1 cellular context compared by ENCODE assay signal in genomic region chr5:53481887-53482716, GRCh38.
TF ChIP-seq lines count a peak whose summit lies in the region.

No MANE protein-coding gene starts in this region.

TF ChIP-seq in HEK293, 187 proteins besides CTCF, POLR2A, EP300 and RAD21 (continued from another document):
- TF ChIP-seq REPIN1 (tag by site-specific recombination; IDR thresholded peaks at IDR 0.05; ENCODE audit: low read depth) = no peak
- TF ChIP-seq, protein P1, sequence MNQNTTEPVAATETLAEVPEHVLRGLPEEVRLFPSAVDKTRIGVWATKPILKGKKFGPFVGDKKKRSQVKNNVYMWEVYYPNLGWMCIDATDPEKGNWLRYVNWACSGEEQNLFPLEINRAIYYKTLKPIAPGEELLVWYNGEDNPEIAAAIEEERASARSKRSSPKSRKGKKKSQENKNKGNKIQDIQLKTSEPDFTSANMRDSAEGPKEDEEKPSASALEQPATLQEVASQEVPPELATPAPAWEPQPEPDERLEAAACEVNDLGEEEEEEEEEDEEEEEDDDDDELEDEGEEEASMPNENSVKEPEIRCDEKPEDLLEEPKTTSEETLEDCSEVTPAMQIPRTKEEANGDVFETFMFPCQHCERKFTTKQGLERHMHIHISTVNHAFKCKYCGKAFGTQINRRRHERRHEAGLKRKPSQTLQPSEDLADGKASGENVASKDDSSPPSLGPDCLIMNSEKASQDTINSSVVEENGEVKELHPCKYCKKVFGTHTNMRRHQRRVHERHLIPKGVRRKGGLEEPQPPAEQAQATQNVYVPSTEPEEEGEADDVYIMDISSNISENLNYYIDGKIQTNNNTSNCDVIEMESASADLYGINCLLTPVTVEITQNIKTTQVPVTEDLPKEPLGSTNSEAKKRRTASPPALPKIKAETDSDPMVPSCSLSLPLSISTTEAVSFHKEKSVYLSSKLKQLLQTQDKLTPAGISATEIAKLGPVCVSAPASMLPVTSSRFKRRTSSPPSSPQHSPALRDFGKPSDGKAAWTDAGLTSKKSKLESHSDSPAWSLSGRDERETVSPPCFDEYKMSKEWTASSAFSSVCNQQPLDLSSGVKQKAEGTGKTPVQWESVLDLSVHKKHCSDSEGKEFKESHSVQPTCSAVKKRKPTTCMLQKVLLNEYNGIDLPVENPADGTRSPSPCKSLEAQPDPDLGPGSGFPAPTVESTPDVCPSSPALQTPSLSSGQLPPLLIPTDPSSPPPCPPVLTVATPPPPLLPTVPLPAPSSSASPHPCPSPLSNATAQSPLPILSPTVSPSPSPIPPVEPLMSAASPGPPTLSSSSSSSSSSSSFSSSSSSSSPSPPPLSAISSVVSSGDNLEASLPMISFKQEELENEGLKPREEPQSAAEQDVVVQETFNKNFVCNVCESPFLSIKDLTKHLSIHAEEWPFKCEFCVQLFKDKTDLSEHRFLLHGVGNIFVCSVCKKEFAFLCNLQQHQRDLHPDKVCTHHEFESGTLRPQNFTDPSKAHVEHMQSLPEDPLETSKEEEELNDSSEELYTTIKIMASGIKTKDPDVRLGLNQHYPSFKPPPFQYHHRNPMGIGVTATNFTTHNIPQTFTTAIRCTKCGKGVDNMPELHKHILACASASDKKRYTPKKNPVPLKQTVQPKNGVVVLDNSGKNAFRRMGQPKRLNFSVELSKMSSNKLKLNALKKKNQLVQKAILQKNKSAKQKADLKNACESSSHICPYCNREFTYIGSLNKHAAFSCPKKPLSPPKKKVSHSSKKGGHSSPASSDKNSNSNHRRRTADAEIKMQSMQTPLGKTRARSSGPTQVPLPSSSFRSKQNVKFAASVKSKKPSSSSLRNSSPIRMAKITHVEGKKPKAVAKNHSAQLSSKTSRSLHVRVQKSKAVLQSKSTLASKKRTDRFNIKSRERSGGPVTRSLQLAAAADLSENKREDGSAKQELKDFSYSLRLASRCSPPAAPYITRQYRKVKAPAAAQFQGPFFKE (tag by site-specific recombination; IDR thresholded peaks at IDR 0.05; ENCODE audit: borderline replicate concordance) = no peak
- no peak for TF ChIP-seq ZNF624 (tag by site-specific recombination; IDR thresholded peaks at IDR 0.05)
- TF ChIP-seq, protein P2, sequence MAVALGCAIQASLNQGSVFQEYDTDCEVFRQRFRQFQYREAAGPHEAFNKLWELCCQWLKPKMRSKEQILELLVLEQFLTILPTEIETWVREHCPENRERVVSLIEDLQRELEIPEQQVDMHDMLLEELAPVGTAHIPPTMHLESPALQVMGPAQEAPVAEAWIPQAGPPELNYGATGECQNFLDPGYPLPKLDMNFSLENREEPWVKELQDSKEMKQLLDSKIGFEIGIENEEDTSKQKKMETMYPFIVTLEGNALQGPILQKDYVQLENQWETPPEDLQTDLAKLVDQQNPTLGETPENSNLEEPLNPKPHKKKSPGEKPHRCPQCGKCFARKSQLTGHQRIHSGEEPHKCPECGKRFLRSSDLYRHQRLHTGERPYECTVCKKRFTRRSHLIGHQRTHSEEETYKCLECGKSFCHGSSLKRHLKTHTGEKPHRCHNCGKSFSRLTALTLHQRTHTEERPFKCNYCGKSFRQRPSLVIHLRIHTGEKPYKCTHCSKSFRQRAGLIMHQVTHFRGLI (tag by site-specific recombination; IDR thresholded peaks at IDR 0.05) = no peak
- no peak for TF ChIP-seq BCL11B (tag by site-specific recombination; IDR thresholded peaks at IDR 0.05; ENCODE audit: low read depth)
- no peak for TF ChIP-seq ZNF426 (tag by site-specific recombination; IDR thresholded peaks at IDR 0.05)
- no peak for TF ChIP-seq ZNF610 (tag by site-specific recombination; IDR thresholded peaks at IDR 0.05; ENCODE audit: borderline replicate concordance)
- TF ChIP-seq ZNF324 (tag by site-specific recombination; IDR thresholded peaks at IDR 0.05) = no peak
- TF ChIP-seq ZNF146 (tag by site-specific recombination; IDR thresholded peaks at IDR 0.05) = no peak
- TF ChIP-seq ZNF335 (tag by site-specific recombination; conservative IDR thresholded peaks at IDR 0.05) = peak; percentile 66
- TF ChIP-seq HOXA7 (CRISPR knock-in tag; IDR thresholded peaks at IDR 0.05; ENCODE audit: borderline replicate concordance) = no peak
- TF ChIP-seq ZNF837 (tag by site-specific recombination; IDR thresholded peaks at IDR 0.05) = no peak
- peak; percentile 45 for TF ChIP-seq EGR2 (tag by site-specific recombination; IDR thresholded peaks at IDR 0.05; ENCODE audit: low read depth)
- no peak for TF ChIP-seq ZNF677 (tag by site-specific recombination; IDR thresholded peaks at IDR 0.05)
- peak; percentile 95 for TF ChIP-seq ZNF366 (tag by site-specific recombination; conservative IDR thresholded peaks at IDR 0.05)
- no peak for TF ChIP-seq ZNF341 (tag by site-specific recombination; IDR thresholded peaks at IDR 0.05; ENCODE audit: low read depth)
- no peak for TF ChIP-seq ZNF621 (tag by site-specific recombination; IDR thresholded peaks at IDR 0.05)
- no peak for TF ChIP-seq ZNF530 (tag by site-specific recombination; IDR thresholded peaks at IDR 0.05; ENCODE audit: low read depth)
- no peak for TF ChIP-seq ZNF488 (tag by site-specific recombination; IDR thresholded peaks at IDR 0.05)
- TF ChIP-seq ZNF792 (tag by site-specific recombination; IDR thresholded peaks at IDR 0.05) = no peak
- TF ChIP-seq ZNF133 (tag by site-specific recombination; IDR thresholded peaks at IDR 0.05) = no peak
- TF ChIP-seq ZNF561 (tag by site-specific recombination; IDR thresholded peaks at IDR 0.05; ENCODE audit: borderline replicate concordance) = no peak; the same call in 1 of the 2 replicates
- TF ChIP-seq, protein P3, sequence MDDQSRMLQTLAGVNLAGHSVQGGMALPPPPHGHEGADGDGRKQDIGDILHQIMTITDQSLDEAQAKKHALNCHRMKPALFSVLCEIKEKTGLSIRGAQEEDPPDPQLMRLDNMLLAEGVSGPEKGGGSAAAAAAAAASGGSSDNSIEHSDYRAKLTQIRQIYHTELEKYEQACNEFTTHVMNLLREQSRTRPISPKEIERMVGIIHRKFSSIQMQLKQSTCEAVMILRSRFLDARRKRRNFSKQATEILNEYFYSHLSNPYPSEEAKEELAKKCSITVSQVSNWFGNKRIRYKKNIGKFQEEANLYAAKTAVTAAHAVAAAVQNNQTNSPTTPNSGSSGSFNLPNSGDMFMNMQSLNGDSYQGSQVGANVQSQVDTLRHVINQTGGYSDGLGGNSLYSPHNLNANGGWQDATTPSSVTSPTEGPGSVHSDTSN (CRISPR knock-in tag; IDR thresholded peaks at IDR 0.05) = no peak
- no peak for TF ChIP-seq ZNF707 (tag by site-specific recombination; IDR thresholded peaks at IDR 0.05)
- TF ChIP-seq ZBTB11 (tag by site-specific recombination; conservative IDR thresholded peaks at IDR 0.05; ENCODE audit: low read depth) = 0 out of 2 replicates have a peak, but pooled peaks have one; percentile 22
- TF ChIP-seq ZSCAN23 (tag by site-specific recombination; IDR thresholded peaks at IDR 0.05) = no peak
- TF ChIP-seq, protein P4, sequence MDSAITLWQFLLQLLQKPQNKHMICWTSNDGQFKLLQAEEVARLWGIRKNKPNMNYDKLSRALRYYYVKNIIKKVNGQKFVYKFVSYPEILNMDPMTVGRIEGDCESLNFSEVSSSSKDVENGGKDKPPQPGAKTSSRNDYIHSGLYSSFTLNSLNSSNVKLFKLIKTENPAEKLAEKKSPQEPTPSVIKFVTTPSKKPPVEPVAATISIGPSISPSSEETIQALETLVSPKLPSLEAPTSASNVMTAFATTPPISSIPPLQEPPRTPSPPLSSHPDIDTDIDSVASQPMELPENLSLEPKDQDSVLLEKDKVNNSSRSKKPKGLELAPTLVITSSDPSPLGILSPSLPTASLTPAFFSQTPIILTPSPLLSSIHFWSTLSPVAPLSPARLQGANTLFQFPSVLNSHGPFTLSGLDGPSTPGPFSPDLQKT (IDR thresholded peaks at IDR 0.05; ENCODE audit: borderline replicate concordance, low read depth, low read length) = no peak
- peak; percentile 56; the same call in 1 of the 2 replicates for TF ChIP-seq ZNF121 (tag by site-specific recombination; IDR thresholded peaks at IDR 0.05)
- TF ChIP-seq BCL11A (tag by site-specific recombination; IDR thresholded peaks at IDR 0.05; ENCODE audit: low read depth) = no peak
- TF ChIP-seq ZNF585B (tag by site-specific recombination; IDR thresholded peaks at IDR 0.05) = no peak
- TF ChIP-seq ZNF549 (tag by site-specific recombination; IDR thresholded peaks at IDR 0.05) = no peak
- no peak for TF ChIP-seq GLI2 (tag by site-specific recombination; IDR thresholded peaks at IDR 0.05; ENCODE audit: borderline replicate concordance, low read depth)
- TF ChIP-seq ZBTB44 (tag by site-specific recombination; IDR thresholded peaks at IDR 0.05) = no peak
- TF ChIP-seq ZNF48 (tag by site-specific recombination; IDR thresholded peaks at IDR 0.05) = no peak
- peak; percentile 50; the same call in 1 of the 2 replicates for TF ChIP-seq ZNF501 (tag by site-specific recombination; IDR thresholded peaks at IDR 0.05)
- TF ChIP-seq ZNF423 (tag by site-specific recombination; IDR thresholded peaks at IDR 0.05) = no peak
- TF ChIP-seq ZSCAN4 (tag by site-specific recombination; IDR thresholded peaks at IDR 0.05) = 0 out of 2 replicates have a peak, but pooled peaks have one; percentile 17
- TF ChIP-seq TCF7L2 (IDR thresholded peaks at IDR 0.05; ENCODE audit: borderline replicate concordance, low read depth, low read length) = no peak
- no peak for TF ChIP-seq MYNN (tag by site-specific recombination; IDR thresholded peaks at IDR 0.05; ENCODE audit: borderline replicate concordance)
- no peak; the same call in 1 of the 2 replicates for TF ChIP-seq ZFP69B (tag by site-specific recombination; IDR thresholded peaks at IDR 0.05)
- peak; percentile 29; the same call in 1 of the 2 replicates for TF ChIP-seq ZNF596 (tag by site-specific recombination; IDR thresholded peaks at IDR 0.05)
